ENCODE assay signal across 1 cellular context in the genomic region with DNA sequence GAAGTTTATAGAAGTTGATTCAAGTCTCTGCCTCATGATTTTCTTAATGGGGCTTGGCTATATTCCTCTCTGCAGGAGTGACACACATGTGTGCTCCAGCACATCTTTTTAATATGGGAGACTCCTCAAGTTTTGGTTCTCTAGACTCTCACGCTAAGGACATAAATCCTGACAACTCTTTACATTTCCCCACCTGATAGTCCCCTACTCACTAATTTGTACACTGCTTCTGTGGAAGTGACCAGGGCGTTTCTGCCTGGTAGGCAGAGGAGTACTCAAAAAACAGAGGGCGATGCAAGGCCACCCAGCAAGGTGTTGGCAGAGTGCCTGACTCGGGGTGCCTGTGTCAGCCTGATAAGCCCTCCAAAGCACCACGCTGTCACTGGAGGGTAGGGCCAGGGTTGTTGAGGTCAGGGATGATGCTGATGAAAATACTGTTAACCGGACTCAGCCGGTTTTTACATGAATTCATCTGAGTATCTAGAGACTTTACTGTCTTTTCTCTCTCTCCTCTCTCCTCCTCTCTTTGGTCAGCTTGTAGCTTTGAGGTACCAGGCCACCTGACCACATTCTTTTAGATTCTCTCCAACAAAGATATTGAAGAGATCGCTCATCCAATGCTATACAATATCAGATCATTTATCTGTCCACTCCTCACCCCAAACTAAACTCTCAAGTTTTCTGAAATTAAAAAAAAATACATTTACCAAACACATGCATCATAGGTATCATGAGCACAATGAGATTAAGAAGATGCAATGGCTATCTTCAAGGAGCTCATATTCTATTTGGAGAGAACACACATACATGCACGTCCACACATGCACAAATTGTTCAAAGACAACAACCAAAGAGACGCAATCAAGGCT.
A peak's percentile ranks its signal among the peaks of the same experiment; 100 is the strongest.
TF ChIP-seq lines count a peak whose summit lies in the region.

No MANE protein-coding gene starts in this region.

TF ChIP-seq in K562, 482 proteins besides CTCF, POLR2A, EP300 and RAD21 (continued from another document and continues in another):
- TF ChIP-seq NFE2 (IDR thresholded peaks at IDR 0.05; ENCODE audit: low read depth) (peak; percentile 76; the same call in 1 of the 2 replicates), ATF1 (CRISPR knock-in tag; IDR thresholded peaks at IDR 0.05) (no peak), ATF1 (tag; IDR thresholded peaks at IDR 0.05) (peak; percentile 84), ZNF668 (CRISPR knock-in tag; IDR thresholded peaks at IDR 0.05) (0 out of 2 replicates have a peak, but pooled peaks have one; percentile 58), LCOR (CRISPR knock-in tag; IDR thresholded peaks at IDR 0.05) (0 out of 2 replicates have a peak, but pooled peaks have one; percentile 27), ZNF239 (CRISPR knock-in tag; IDR thresholded peaks at IDR 0.05) (0 out of 2 replicates have a peak, but pooled peaks have one; percentile 30), CCNT2 (IDR thresholded peaks at IDR 0.05; ENCODE audit: borderline replicate concordance, extremely low read depth, insufficient read length, low read depth, low read length) (peak; percentile 96), JUND (IDR thresholded peaks at IDR 0.05; ENCODE audit: borderline replicate concordance, low read depth, low read length) (peak; percentile 92), JUND (tag; IDR thresholded peaks at IDR 0.05; ENCODE audit: borderline replicate concordance, low read depth, low read length) (peak; percentile 67; the same call in 2 of the 3 replicates), MEF2A (IDR thresholded peaks at IDR 0.05; ENCODE audit: control insufficient read depth, low read depth, low read length) (0 out of 2 replicates have a peak, but pooled peaks have one; percentile 36), CHCHD3 (CRISPR knock-in tag; IDR thresholded peaks at IDR 0.05) (no peak), MBD2 (IDR thresholded peaks at IDR 0.05; ENCODE audit: borderline replicate concordance, low read depth) (peak; percentile 40), SP1 (CRISPR knock-in tag; IDR thresholded peaks at IDR 0.05) (0 out of 2 replicates have a peak, but pooled peaks have one; percentile 39), MAZ (CRISPR knock-in tag; conservative IDR thresholded peaks at IDR 0.05 in 1 of 2, IDR thresholded peaks at IDR 0.05 in 1 of 2) (peak; percentile 25 to 69), KDM1A (IDR thresholded peaks at IDR 0.05) (peak; percentile 82 to 91), FOXK2 (conservative IDR thresholded peaks at IDR 0.05 in 1 of 2, IDR thresholded peaks at IDR 0.05 in 1 of 2; ENCODE audit: low read depth in 2 of 2) (peak; percentile 73 to 83; a peak in 3 of 4 replicates), PCBP1 (IDR thresholded peaks at IDR 0.05; ENCODE audit: low read depth, low read length, poor library complexity, severe bottlenecking) (no peak), ZNF184 (CRISPR knock-in tag; IDR thresholded peaks at IDR 0.05) (no peak), CTBP1 (IDR thresholded peaks at IDR 0.05; ENCODE audit: borderline replicate concordance) (peak; percentile 96), CREM (IDR thresholded peaks at IDR 0.05; ENCODE audit: low read depth) (peak; percentile 91), NCOA2 (IDR thresholded peaks at IDR 0.05; ENCODE audit: partially characterized antibody in 2 of 2) (peak; percentile 58 to 74), POLR2AphosphoS2 (IDR thresholded peaks at IDR 0.05; ENCODE audit: low read length) (no peak), HDAC3 (IDR thresholded peaks at IDR 0.05; ENCODE audit: borderline replicate concordance, partially characterized antibody) (peak; percentile 83), GATAD2B (IDR thresholded peaks at IDR 0.05; ENCODE audit: borderline replicate concordance) (peak; percentile 84), NFIX (CRISPR knock-in tag; IDR thresholded peaks at IDR 0.05; ENCODE audit: low read depth) (peak; percentile 50; the same call in 1 of the 2 replicates), HMGN3 (IDR thresholded peaks at IDR 0.05; ENCODE audit: borderline replicate concordance, extremely low read depth, insufficient read length, low read depth, low read length) (peak; percentile 87), RBFOX2 (IDR thresholded peaks at IDR 0.05; ENCODE audit: low read depth, low read length) (peak; percentile 44; the same call in 1 of the 2 replicates), SNRNP70 (optimal IDR thresholded peaks at IDR 0.05; ENCODE audit: low read depth, low read length) (no peak), ZFP36 (IDR thresholded peaks at IDR 0.05; ENCODE audit: low read depth, low read length, partially characterized antibody) (peak; percentile 67), RUNX1 (IDR thresholded peaks at IDR 0.05; ENCODE audit: low read depth) (0 out of 2 replicates have a peak, but pooled peaks have one; percentile 80), TAL1 (IDR thresholded peaks at IDR 0.05) (peak; percentile 96), TBP (optimal IDR thresholded peaks at IDR 0.05; ENCODE audit: low read depth, low read length) (no peak), ZNF174 (CRISPR knock-in tag; IDR thresholded peaks at IDR 0.05) (no peak), MYNN (IDR thresholded peaks at IDR 0.05) (peak; percentile 92), MYNN (CRISPR knock-in tag; IDR thresholded peaks at IDR 0.05) (no peak), CBFA2T3 (IDR thresholded peaks at IDR 0.05) (peak; percentile 97)
- TF ChIP-seq, protein P1, sequence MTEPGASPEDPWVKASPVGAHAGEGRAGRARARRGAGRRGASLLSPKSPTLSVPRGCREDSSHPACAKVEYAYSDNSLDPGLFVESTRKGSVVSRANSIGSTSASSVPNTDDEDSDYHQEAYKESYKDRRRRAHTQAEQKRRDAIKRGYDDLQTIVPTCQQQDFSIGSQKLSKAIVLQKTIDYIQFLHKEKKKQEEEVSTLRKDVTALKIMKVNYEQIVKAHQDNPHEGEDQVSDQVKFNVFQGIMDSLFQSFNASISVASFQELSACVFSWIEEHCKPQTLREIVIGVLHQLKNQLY (CRISPR knock-in tag; conservative IDR thresholded peaks at IDR 0.05): 0 out of 4 replicates have a peak, but pooled peaks of 1 of the 2 experiments have one; percentile 55
- TF ChIP-seq, protein P2, sequence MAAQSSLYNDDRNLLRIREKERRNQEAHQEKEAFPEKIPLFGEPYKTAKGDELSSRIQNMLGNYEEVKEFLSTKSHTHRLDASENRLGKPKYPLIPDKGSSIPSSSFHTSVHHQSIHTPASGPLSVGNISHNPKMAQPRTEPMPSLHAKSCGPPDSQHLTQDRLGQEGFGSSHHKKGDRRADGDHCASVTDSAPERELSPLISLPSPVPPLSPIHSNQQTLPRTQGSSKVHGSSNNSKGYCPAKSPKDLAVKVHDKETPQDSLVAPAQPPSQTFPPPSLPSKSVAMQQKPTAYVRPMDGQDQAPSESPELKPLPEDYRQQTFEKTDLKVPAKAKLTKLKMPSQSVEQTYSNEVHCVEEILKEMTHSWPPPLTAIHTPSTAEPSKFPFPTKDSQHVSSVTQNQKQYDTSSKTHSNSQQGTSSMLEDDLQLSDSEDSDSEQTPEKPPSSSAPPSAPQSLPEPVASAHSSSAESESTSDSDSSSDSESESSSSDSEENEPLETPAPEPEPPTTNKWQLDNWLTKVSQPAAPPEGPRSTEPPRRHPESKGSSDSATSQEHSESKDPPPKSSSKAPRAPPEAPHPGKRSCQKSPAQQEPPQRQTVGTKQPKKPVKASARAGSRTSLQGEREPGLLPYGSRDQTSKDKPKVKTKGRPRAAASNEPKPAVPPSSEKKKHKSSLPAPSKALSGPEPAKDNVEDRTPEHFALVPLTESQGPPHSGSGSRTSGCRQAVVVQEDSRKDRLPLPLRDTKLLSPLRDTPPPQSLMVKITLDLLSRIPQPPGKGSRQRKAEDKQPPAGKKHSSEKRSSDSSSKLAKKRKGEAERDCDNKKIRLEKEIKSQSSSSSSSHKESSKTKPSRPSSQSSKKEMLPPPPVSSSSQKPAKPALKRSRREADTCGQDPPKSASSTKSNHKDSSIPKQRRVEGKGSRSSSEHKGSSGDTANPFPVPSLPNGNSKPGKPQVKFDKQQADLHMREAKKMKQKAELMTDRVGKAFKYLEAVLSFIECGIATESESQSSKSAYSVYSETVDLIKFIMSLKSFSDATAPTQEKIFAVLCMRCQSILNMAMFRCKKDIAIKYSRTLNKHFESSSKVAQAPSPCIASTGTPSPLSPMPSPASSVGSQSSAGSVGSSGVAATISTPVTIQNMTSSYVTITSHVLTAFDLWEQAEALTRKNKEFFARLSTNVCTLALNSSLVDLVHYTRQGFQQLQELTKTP (IDR thresholded peaks at IDR 0.05; ENCODE audit: low read depth in 1 of 2, partially characterized antibody in 2 of 2): peak in 1 of 2 experiments; percentile 42
- TF ChIP-seq, protein P3, sequence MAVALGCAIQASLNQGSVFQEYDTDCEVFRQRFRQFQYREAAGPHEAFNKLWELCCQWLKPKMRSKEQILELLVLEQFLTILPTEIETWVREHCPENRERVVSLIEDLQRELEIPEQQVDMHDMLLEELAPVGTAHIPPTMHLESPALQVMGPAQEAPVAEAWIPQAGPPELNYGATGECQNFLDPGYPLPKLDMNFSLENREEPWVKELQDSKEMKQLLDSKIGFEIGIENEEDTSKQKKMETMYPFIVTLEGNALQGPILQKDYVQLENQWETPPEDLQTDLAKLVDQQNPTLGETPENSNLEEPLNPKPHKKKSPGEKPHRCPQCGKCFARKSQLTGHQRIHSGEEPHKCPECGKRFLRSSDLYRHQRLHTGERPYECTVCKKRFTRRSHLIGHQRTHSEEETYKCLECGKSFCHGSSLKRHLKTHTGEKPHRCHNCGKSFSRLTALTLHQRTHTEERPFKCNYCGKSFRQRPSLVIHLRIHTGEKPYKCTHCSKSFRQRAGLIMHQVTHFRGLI (CRISPR knock-in tag; IDR thresholded peaks at IDR 0.05): peak; percentile 28; the same call in 1 of the 2 replicates
- TF ChIP-seq, protein P4, sequence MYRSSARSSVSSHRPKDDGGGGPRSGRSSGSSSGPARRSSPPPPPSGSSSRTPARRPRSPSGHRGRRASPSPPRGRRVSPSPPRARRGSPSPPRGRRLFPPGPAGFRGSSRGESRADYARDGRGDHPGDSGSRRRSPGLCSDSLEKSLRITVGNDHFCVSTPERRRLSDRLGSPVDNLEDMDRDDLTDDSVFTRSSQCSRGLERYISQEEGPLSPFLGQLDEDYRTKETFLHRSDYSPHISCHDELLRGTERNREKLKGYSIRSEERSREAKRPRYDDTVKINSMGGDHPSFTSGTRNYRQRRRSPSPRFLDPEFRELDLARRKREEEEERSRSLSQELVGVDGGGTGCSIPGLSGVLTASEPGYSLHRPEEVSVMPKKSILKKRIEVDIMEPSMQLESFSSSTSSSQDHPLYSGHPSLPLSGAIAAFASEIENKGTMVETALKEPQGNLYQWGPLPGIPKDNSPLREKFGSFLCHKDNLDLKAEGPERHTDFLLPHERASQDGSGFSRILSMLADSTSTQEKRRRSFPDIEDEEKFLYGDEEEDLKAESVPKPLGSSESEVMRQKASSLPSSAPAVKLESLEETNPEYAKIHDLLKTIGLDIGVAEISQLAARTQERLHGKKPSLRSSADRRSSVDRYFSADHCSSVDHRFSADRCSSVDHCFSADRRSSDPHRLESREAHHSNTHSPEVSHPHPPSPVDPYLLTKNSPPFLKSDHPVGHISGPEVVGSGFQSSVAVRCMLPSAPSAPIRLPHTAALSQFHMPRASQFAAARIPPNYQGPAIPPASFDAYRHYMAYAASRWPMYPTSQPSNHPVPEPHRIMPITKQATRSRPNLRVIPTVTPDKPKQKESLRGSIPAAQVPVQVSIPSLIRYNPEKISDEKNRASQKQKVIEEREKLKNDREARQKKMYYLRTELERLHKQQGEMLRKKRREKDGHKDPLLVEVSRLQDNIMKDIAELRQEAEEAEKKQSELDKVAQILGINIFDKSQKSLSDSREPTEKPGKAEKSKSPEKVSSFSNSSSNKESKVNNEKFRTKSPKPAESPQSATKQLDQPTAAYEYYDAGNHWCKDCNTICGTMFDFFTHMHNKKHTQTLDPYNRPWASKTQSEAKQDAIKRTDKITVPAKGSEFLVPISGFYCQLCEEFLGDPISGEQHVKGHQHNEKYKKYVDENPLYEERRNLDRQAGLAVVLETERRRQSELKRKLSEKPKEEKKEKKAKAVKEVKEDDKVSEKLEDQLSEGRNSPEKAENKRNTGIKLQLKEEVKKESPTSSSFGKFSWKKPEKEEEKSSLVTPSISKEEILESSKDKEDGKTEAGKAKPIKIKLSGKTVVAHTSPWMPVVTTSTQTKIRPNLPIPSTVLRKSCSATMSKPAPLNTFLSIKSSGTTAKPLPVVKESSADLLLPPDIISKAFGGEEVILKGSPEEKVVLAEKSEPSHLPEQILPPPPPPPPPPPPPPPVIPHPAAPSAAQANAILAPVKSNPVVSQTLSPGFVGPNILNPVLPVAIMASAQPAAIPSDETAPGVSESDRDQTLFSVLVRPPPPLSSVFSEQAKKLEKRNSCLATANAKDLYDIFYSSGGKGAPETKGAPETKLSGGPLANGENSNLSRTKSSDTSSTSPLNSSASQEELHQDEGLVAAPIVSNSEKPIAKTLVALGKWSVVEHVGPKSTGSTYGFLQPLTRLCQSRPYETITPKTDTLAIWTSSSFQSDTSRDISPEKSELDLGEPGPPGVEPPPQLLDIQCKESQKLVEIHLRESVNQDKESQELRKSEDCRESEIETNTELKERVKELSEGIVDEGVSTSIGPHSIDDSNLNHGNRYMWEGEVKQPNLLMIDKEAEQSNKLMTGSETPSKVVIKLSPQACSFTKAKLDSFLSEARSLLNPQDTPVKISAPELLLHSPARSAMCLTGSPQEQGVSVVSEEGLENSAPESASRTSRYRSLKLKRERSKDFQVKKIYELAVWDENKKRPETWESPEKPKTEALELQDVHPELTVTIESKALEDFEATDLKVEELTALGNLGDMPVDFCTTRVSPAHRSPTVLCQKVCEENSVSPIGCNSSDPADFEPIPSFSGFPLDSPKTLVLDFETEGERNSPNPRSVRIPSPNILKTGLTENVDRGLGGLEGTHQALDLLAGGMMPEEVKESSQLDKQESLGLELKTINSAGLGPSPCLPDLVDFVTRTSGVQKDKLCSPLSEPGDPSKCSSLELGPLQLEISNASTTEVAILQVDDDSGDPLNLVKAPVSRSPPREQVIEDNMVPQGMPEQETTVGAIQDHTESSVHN (IDR thresholded peaks at IDR 0.05; ENCODE audit: borderline replicate concordance in 1 of 2, low read depth in 1 of 2): 0 out of 4 replicates have a peak, but pooled peaks of 1 of the 2 experiments have one; percentile 27
- TF ChIP-seq, protein P5, sequence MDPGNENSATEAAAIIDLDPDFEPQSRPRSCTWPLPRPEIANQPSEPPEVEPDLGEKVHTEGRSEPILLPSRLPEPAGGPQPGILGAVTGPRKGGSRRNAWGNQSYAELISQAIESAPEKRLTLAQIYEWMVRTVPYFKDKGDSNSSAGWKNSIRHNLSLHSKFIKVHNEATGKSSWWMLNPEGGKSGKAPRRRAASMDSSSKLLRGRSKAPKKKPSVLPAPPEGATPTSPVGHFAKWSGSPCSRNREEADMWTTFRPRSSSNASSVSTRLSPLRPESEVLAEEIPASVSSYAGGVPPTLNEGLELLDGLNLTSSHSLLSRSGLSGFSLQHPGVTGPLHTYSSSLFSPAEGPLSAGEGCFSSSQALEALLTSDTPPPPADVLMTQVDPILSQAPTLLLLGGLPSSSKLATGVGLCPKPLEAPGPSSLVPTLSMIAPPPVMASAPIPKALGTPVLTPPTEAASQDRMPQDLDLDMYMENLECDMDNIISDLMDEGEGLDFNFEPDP (CRISPR knock-in tag; IDR thresholded peaks at IDR 0.05): no peak
- TF ChIP-seq, protein P6, sequence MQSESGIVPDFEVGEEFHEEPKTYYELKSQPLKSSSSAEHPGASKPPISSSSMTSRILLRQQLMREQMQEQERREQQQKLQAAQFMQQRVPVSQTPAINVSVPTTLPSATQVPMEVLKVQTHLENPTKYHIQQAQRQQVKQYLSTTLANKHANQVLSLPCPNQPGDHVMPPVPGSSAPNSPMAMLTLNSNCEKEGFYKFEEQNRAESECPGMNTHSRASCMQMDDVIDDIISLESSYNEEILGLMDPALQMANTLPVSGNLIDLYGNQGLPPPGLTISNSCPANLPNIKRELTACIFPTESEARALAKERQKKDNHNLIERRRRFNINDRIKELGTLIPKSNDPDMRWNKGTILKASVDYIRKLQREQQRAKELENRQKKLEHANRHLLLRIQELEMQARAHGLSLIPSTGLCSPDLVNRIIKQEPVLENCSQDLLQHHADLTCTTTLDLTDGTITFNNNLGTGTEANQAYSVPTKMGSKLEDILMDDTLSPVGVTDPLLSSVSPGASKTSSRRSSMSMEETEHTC (IDR thresholded peaks at IDR 0.05): 0 out of 2 replicates have a peak, but pooled peaks have one; percentile 56
